Comparison of ENCODE assay signal across 8 cellular contexts in the genomic region with DNA sequence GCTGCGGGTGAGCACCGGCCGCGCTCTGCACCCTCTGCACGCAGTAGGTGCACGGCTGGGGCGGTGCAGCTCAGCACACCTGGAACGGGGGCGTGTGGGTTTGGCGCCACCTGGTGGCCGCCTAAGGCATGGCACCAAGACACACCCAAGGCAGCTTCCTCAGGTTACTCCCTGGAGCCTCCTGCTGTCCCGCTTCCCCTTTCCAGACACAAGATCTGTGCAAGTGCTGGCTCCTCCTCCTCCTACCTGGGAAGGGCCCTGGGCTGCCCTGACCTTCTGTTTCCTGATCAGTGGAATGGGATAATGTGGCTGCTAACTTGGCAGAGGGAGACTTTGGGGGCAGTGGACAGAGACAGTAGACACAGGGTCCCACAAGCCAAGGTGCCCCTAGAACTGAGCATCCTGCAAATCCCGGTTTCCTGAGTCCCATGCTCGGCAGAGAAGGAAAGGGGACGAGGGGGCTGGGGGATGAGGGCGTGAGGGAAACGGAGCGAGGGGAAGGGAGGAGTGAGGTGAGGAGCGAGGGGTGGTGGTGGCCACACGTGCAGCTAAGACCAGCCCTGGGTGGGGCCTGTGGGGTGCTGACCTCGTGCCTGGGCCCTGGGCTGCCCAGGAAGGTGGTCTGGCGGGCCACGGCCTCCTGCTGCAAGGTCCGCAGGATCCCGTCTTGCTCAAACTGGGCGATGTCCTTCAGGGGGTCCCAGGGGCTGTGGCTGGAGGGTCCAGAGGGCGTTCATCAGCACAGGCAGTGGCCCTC. TPM values are rescaled to one million over a fixed set of nuclear protein-coding genes. Genes with fewer than 3 reads are reported as not detected.
DNase-seq lines count a peak whose midpoint lies in the region; TF ChIP-seq lines count a peak whose summit lies in the region.

No MANE protein-coding gene starts in this region.

- TF ChIP-seq CTCF in WI38 (IDR thresholded peaks at IDR 0.05; ENCODE audit: low read depth, low read length) (peak; percentile 98), kidney epithelial cell (IDR thresholded peaks at IDR 0.05; ENCODE audit: insufficient read depth, low read length, poor library complexity, severe bottlenecking) (peak; percentile 99)

- no peaks in the 10 kb centered on the region for H3K36me3 ChIP-seq in kidney epithelial cell (ENCODE audit: control insufficient read depth, insufficient read depth, low read length)

- H3K27me3 ChIP-seq in kidney epithelial cell (ENCODE audit: control insufficient read depth, insufficient read depth, low read length): no peaks in the 10 kb centered on the region

- in situ Hi-C loops in T47D (cut with HindIII; ENCODE audit: low pct_unique_long_range_greater_than_20kb, low sequenced_read_pairs): no loop called here

- DNase-seq in DMS 273 (lab: John Stamatoyannopoulos, UW; ENCODE audit: unreplicated experiment) (peak; percentile 78), H4 (ENCODE audit: low spot score) (peak; percentile 70), NCI-H2107 (lab: John Stamatoyannopoulos, UW) (peak; percentile 24), T47D (ENCODE audit: low read depth in 1 of 2, low spot score in 1 of 2) (peak; percentile 82 to 88), kidney epithelial cell (ENCODE audit: low read depth) (no peak), foreskin melanocyte (no peak)
- peak; percentile 52 to 68 for DNase-seq in stimulated activated CD4-positive, alpha-beta T cell treated with anti-CD3 and anti-CD28 coated beads, Interleukin-2, amount 100 ng/mL, for 48 hours

- H3K4me3 ChIP-seq in WI38 (ENCODE audit: low read depth, low read length) (no peak overlapping the region), kidney epithelial cell (ENCODE audit: low read depth, low read length) (no peak overlapping the region)

RNA-seq across cellular contexts. Expression of a gene that starts 34.8 kb away (rescaled TPM):
- total RNA-seq in H4 (2014; rRNA removed; shearing (Covaris generic)): 110 and 115 TPM in 2 replicates
- 92.1 and 98.3 TPM in 2 replicates for total RNA-seq in kidney epithelial cell

Comparison
In these comparisons a context has a peak if more than half of its experiments do, and no peak if none do; other contexts are left out.
1. DNase-seq: peak in DMS 273 (single experiment), H4 (single experiment), NCI-H2107 (single experiment), T47D (2 of 2) and stimulated activated CD4-positive, alpha-beta T cell treated with anti-CD3 and anti-CD28 coated beads, Interleukin-2, amount 100 ng/mL, for 48 hours (2 of 2); none in kidney epithelial cell (single experiment) and foreskin melanocyte (single experiment).